Comparison of ENCODE assay signal across 8 cellular contexts in the genomic region with DNA sequence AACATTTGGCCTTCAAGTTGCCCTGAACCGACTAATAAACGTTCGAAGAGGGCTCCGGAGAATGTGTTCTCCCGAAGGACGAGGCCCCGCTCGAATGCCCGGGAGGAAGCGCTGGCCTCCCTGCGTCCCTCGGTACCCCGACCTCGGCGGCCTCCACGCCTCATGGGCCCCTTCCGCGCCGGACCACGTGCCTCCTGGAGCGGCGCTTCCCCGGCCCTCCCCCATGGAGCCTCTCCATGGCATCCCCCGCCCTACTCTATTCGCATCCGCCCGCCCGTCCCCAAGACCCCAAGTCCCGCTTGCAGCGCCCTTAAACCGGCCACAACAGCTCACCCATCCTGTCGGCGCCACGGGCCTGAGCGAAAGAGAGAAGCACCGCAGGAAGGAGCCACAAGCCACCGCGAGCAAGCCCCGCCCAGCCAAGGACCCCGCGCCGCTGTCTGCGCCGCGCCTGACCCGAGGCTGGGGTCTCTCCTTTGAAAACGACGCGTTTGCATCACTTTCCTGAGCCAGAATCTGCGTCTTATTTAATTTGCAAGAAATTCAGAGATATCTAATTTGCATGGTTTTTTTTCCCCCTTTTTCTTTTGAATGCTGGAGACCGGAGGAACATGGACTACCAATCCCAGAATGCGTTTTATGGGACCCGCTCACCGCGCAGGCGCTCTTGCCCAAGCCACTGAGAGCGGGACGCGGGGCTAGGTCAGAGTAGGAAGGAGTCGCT. TPM values are rescaled to one million over a fixed set of nuclear protein-coding genes. Genes with fewer than 3 reads are reported as not detected.
DNase-seq lines count a peak whose midpoint lies in the region; ATAC-seq and TF ChIP-seq lines count a peak whose summit lies in the region.

A gene (minus strand): TSS at position 368 of the 724 bp plus-strand sequence. CDS start 31 bp downstream, at position 337.

- TF ChIP-seq CTCF in cardiac muscle cell (IDR thresholded peaks at IDR 0.05; ENCODE audit: low read depth, low read length), result no peak
- TF ChIP-seq CTCF in transverse colon (IDR thresholded peaks at IDR 0.05), result no peak

- H4K12ac ChIP-seq in trophoblast cell (ENCODE audit: low read depth, low read length), result peak within 1 kb of the TSS; percentile 86

- ATAC-seq in HG02642 (IDR thresholded peaks at IDR 0.05; ENCODE audit: poor library complexity, unreplicated experiment), result peak; percentile 96

- peak within 1 kb of the TSS; percentile 72 for H4K91ac ChIP-seq in trophoblast cell (ENCODE audit: low read depth, low read length)

- peak within 1 kb of the TSS; percentile 94 for H4K8ac ChIP-seq in trophoblast cell (ENCODE audit: low read depth, low read length)

- H2BK120ac ChIP-seq in trophoblast cell (ENCODE audit: insufficient read depth, low read length, poor library complexity), result peak within 1 kb of the TSS; percentile 59

- TF ChIP-seq EP300 in transverse colon (IDR thresholded peaks at IDR 0.05; ENCODE audit: low read depth), result no peak

- in situ Hi-C loops in transverse colon (cut with MboI; ENCODE audit: low pct_ligation_motif_present in 1 of 4, low pct_unique_long_range_greater_than_20kb in 1 of 4, low sequenced_read_pairs in 3 of 4), result no loop called here

- TF ChIP-seq POLR2A in GM10847 (IDR thresholded peaks at IDR 0.05; ENCODE audit: extremely low read depth, insufficient read length) (peak; percentile 95), transverse colon (IDR thresholded peaks at IDR 0.05) (peak; percentile 96)

- peaks cover 19% of the 10 kb centered on the region for H3K36me3 ChIP-seq in cardiac muscle cell
- H3K36me3 ChIP-seq in trophoblast cell (ENCODE audit: control insufficient read depth in 1 of 2, insufficient read depth in 2 of 2, low read length in 2 of 2), result peaks cover 14 to 19% of the 10 kb centered on the region in 2 experiments
- H3K36me3 ChIP-seq in transverse colon, result peaks cover 0 to 22% (median 10%) of the 10 kb centered on the region in 4 donors

- peaks cover 8% of the 10 kb centered on the region for H3K79me2 ChIP-seq in trophoblast cell (ENCODE audit: control insufficient read depth, insufficient read depth, low read length, poor library complexity)

- H3K9me3 ChIP-seq in cardiac muscle cell (ENCODE audit: low read depth) (no peaks in the 10 kb centered on the region), trophoblast cell (ENCODE audit: insufficient read depth, low read depth, low read length) (no peaks in the 10 kb centered on the region), transverse colon (no peaks in the 10 kb centered on the region)

- peak within 1 kb of the TSS; percentile 53 for H2BK5ac ChIP-seq in trophoblast cell (ENCODE audit: low read depth, low read length, poor library complexity)

- no peak within 1 kb of the TSS for H3K23ac ChIP-seq in trophoblast cell (ENCODE audit: low read length)

- no CpG with 5 or more reads among the region's 60 CpGs for WGBS in trophoblast cell (ENCODE audit: extremely low coverage, insufficient coverage, insufficient read length)
- WGBS in transverse colon (ENCODE audit: low coverage in 1 of 2), 2 donors, result 0% methylated on average over 2 to 56 of the region's 60 CpGs

- peak within 1 kb of the TSS; percentile 87 for H3K14ac ChIP-seq in trophoblast cell (ENCODE audit: low read length)

- H3K4me2 ChIP-seq in trophoblast cell (ENCODE audit: low read length), result peak within 1 kb of the TSS; percentile 85

- H3K4me1 ChIP-seq in cardiac muscle cell (ENCODE audit: low read depth) (peaks cover 5% of the 10 kb centered on the region), trophoblast cell (ENCODE audit: control insufficient read depth in 1 of 2, insufficient read depth in 2 of 2, low read length in 2 of 2) (peaks cover 0 to 6% of the 10 kb centered on the region in 2 experiments), transverse colon (peaks cover 0 to 24% (median 9%) of the 10 kb centered on the region in 4 donors)

- DNase-seq in NCI-H1105 treated with DMSO at 0.1 percent for 48 hours (lab: John Stamatoyannopoulos, UW), result peak; percentile 75
- peak; percentile 77 to 95 for DNase-seq in SW 1271 (lab: John Stamatoyannopoulos, UW)
- peak; percentile 66 for DNase-seq in activated naive CD8-positive, alpha-beta T cell treated with anti-CD3 and anti-CD28 coated beads, Interleukin-2, amount 50 U/mL, for 16 hours (ENCODE audit: low read depth, low spot score)
- peak; percentile 94 to 95 for DNase-seq in cardiac muscle cell (ENCODE audit: low read depth in 1 of 2, low spot score in 1 of 2)
- peak; percentile 90 to 96 for DNase-seq in trophoblast cell
- DNase-seq in transverse colon, result peak; percentile 92

- intact Hi-C loops in transverse colon (cut with DNase I; ENCODE audit: low total_unique reads), result no loop called here

- H3K27me3 ChIP-seq in cardiac muscle cell (no peaks in the 10 kb centered on the region), trophoblast cell (ENCODE audit: insufficient read depth, low read length) (no peaks in the 10 kb centered on the region), transverse colon (no peaks in the 10 kb centered on the region)

- H3K79me1 ChIP-seq in trophoblast cell (ENCODE audit: low read length), result peaks cover 8% of the 10 kb centered on the region

- H2AK5ac ChIP-seq in trophoblast cell (ENCODE audit: low read length), result peak within 1 kb of the TSS; percentile 42

- H2BK12ac ChIP-seq in trophoblast cell (ENCODE audit: low read length), result no peak within 1 kb of the TSS

- H3K18ac ChIP-seq in trophoblast cell (ENCODE audit: low read length), result peak within 1 kb of the TSS; percentile 63

- H3K4me3 ChIP-seq in cardiac muscle cell (peak within 1 kb of the TSS; percentile 82), trophoblast cell (ENCODE audit: low read depth, low read length) (peak within 1 kb of the TSS; percentile 95), transverse colon (peak within 1 kb of the TSS; percentile 60 to 97 (median 77))

- peak within 1 kb of the TSS; percentile 30 for H2AFZ ChIP-seq in trophoblast cell (ENCODE audit: insufficient read depth, low read length, poor library complexity)

- H3K4ac ChIP-seq in trophoblast cell (ENCODE audit: low read depth, low read length), result peak within 1 kb of the TSS; percentile 86

- peak within 1 kb of the TSS; percentile 98 for H3K9ac ChIP-seq in trophoblast cell (ENCODE audit: low read length)

- peak within 1 kb of the TSS; percentile 82 for H3K27ac ChIP-seq in cardiac muscle cell
- H3K27ac ChIP-seq in trophoblast cell (ENCODE audit: low read depth, low read length), result peak within 1 kb of the TSS; percentile 26
- H3K27ac ChIP-seq in transverse colon, result peak within 1 kb of the TSS; percentile 83 to 90 (median 86)

RNA-seq across cellular contexts. Expression of the gene that starts here (rescaled TPM):
- total RNA-seq in cardiac muscle cell (1,239 and 1,612 TPM in 2 replicates), transverse colon (1,000 to 10,000 TPM in 2 of 4 donors, 100 to 1,000 TPM in 2; 482 to 1,766 (median 1,102) TPM)
- 702 and 842 TPM in 2 replicates for polyA plus RNA-seq in cardiac muscle cell
- polyA plus RNA-seq in trophoblast cell (2013), result 2,650 and 2,725 TPM in 2 replicates

Comparison
In these comparisons a context has a peak if more than half of its experiments do, and no peak if none do; other contexts are left out.
1. Peak in every context shown above with its lines: DNase-seq, ATAC-seq, H3K4me3 ChIP-seq and H3K27ac ChIP-seq.
2. H3K27ac ChIP-seq: peak in every context shown above with its lines; median percentile 86 in transverse colon; 82 in cardiac muscle cell; 26 in trophoblast cell.